In genomic region chr5:56909294-56910122, GRCh38 we compare ENCODE assay signal across 8 cellular contexts. TPM values are rescaled to one million over a fixed set of nuclear protein-coding genes. Genes with fewer than 3 reads are reported as not detected.
DNase-seq lines count a peak whose midpoint lies in the region; ATAC-seq and TF ChIP-seq lines count a peak whose summit lies in the region.

SETD9 (plus strand) TSS chr5:56909596; CDS start chr5:56909646, 50 bp downstream.

- H3K36me3 Mint-ChIP-seq in activated naive CD8-positive, alpha-beta T cell = peaks cover 9% of the 10 kb centered on the region

- H3K27ac ChIP-seq in temporal lobe (ENCODE audit: low read depth, low read length) = peak within 1 kb of the TSS; percentile 98

- no peaks in the 10 kb centered on the region for H3K9me3 Mint-ChIP-seq in activated naive CD8-positive, alpha-beta T cell (ENCODE audit: low read depth)

- no peaks in the 10 kb centered on the region for H3K27me3 Mint-ChIP-seq in activated naive CD8-positive, alpha-beta T cell

- peak; percentile 92 for ATAC-seq in HG02610 (IDR thresholded peaks at IDR 0.05; ENCODE audit: unreplicated experiment)
- peak; percentile 95 for ATAC-seq in SK-N-SH treated with all-trans-retinoic acid at 6 μM for 48 hours
- peak; percentile 97 for ATAC-seq in omental fat pad (ENCODE audit: low FRiP score)

- H3K4me3 Mint-ChIP-seq in activated naive CD8-positive, alpha-beta T cell = peak within 1 kb of the TSS; percentile 94

- peak within 1 kb of the TSS; percentile 95 for H3K27ac Mint-ChIP-seq in activated naive CD8-positive, alpha-beta T cell

- TF ChIP-seq CTCF in GM10248 (IDR thresholded peaks at IDR 0.05; ENCODE audit: control extremely low read depth, extremely low read depth, low read depth, missing control alignments) (no peak), omental fat pad (IDR thresholded peaks at IDR 0.05) (no peak)

- CTCF ChIA-PET in GM10248 (lab: Yijun Ruan, JAX) = interaction anchor here (0.6 to 3.7 kb wide), 7 partner anchors 8 to 638 kb away, joined by 3 to 22 read pairs (median 3); no protein-coding TSS in a partner anchor

- POLR2A ChIA-PET in GM10248 (lab: Yijun Ruan, JAX) = interaction anchor here (0.5 to 1.4 kb wide), 3 partner anchors 14 to 264 kb away, joined by 3 to 5 read pairs (median 4); partner anchors contain the start of gene GPBP1

- peak; percentile 98 for DNase-seq in GM10248 (ENCODE audit: extremely low spot score)
- DNase-seq in NCI-H1092 (lab: John Stamatoyannopoulos, UW) = peak; percentile 86
- DNase-seq in glomerular visceral epithelial cell (ENCODE audit: extremely low spot score) = peak; percentile 99
- peak; percentile 92 for DNase-seq in omental fat pad (ENCODE audit: low spot score)

- peaks cover 20% of the 10 kb centered on the region for H3K4me1 Mint-ChIP-seq in activated naive CD8-positive, alpha-beta T cell (ENCODE audit: low read depth)

TF ChIP-seq in SK-N-SH treated with all-trans-retinoic acid at 6 μM for 48 hours, 23 proteins besides CTCF, POLR2A, EP300 and RAD21:
- TF ChIP-seq ZNF565 (CRISPR knock-in tag; conservative IDR thresholded peaks at IDR 0.05; ENCODE audit: low read depth) (no peak), OSR1 (CRISPR knock-in tag; IDR thresholded peaks at IDR 0.05) (no peak), ESRRG (CRISPR knock-in tag; IDR thresholded peaks at IDR 0.05) (no peak), ISL1 (CRISPR knock-in tag; IDR thresholded peaks at IDR 0.05) (no peak), RARB (CRISPR knock-in tag; IDR thresholded peaks at IDR 0.05) (no peak), PATZ1 (CRISPR knock-in tag; IDR thresholded peaks at IDR 0.05; ENCODE audit: borderline replicate concordance) (no peak), GLIS3 (CRISPR knock-in tag; IDR thresholded peaks at IDR 0.05) (0 out of 2 replicates have a peak, but pooled peaks have one; percentile 31)

RNA-seq across cellular contexts. Expression of gene SETD9, which starts in this region (rescaled TPM):
- total RNA-seq in omental fat pad (10 to 100 TPM in 3 of 4 donors, 1 to 10 TPM in 1; 3.8 to 15.8 (median 11.3) TPM), temporal lobe (3.7 TPM)

Comparison
In these comparisons a context has a peak if more than half of its experiments do, and no peak if none do; other contexts are left out.
1. Peak in every context shown above with its lines: DNase-seq, ATAC-seq and H3K27ac ChIP-seq.